In genomic region chr2:227238242-227239237, GRCh38 we compare ENCODE assay signal across 9 cellular contexts.
DNase-seq lines count a peak whose midpoint lies in the region; ATAC-seq, FAIRE-seq and TF ChIP-seq lines count a peak whose summit lies in the region.
"Had no signal": no experiment of that assay in that cellular context is flagged by ENCODE, and none has a peak within 500 bp of the region (broad histone marks: within the 10 kb centered on the region; RNA-seq: fewer than 3 reads in every experiment).

No MANE protein-coding gene starts in this region.

- H3K4me3 ChIP-seq in CD8-positive, alpha-beta T cell (ENCODE audit: low read depth, low read length), result no peak overlapping the region
- no peak overlapping the region for H3K4me3 ChIP-seq in MM.1S (ENCODE audit: low read length)
- no peak overlapping the region for H3K4me3 ChIP-seq in bronchial epithelial cell (ENCODE audit: low read depth, low read length)

- peak; percentile 98 for TF ChIP-seq CTCF in CD8-positive, alpha-beta T cell (IDR thresholded peaks at IDR 0.05)
- peak; percentile 98 for TF ChIP-seq CTCF in MM.1S (IDR thresholded peaks at IDR 0.05; ENCODE audit: low read length)
- peak; percentile 97 for TF ChIP-seq CTCF in VCaP (conservative IDR thresholded peaks at IDR 0.05)
- TF ChIP-seq CTCF in bronchial epithelial cell (IDR thresholded peaks at IDR 0.05; ENCODE audit: insufficient read depth, low read length, severe bottlenecking), result peak; percentile 79

- no peaks in the 10 kb centered on the region for H3K4me1 Mint-ChIP-seq in CD8-positive, alpha-beta T cell (ENCODE audit: low read depth)
- no peaks in the 10 kb centered on the region for H3K4me1 Mint-ChIP-seq in stimulated activated memory B cell treated with anti-CD40 and anti-IgM and Interleukin-4, amounts not matched to agents 10 μg/mL and 1 μg/mL and 100 μg/mL, for 72 hours
- H3K4me1 Mint-ChIP-seq: activated naive CD4-positive, alpha-beta T cell treated with anti-CD3 and anti-CD28 coated beads, Interleukin-2, amount 50 U/mL, for 24 hours had no signal

- FAIRE-seq in bronchial epithelial cell (lab: Jason Lieb, UNC), result no peak

- no peak overlapping the region for H3K9ac ChIP-seq in MM.1S (ENCODE audit: low read length)

- no peak overlapping the region for H2AFZ ChIP-seq in MM.1S (ENCODE audit: low read length)

- no peak for ATAC-seq in CD8-positive, alpha-beta T cell
- peak; percentile 70 for ATAC-seq in GM19372 (IDR thresholded peaks at IDR 0.05; ENCODE audit: low read depth, unreplicated experiment)
- no peak for ATAC-seq in stimulated activated memory B cell treated with anti-CD40 and anti-IgM and Interleukin-4, amounts not matched to agents 10 μg/mL and 1 μg/mL and 100 μg/mL, for 72 hours

- intact Hi-C loops in CD8-positive, alpha-beta T cell (cut with DNase I, micrococcal nuclease), result loop anchor here (2.0 to 10.0 kb wide), 6 partner anchors 106 to 1570 kb away; no protein-coding TSS in a partner anchor

- no peaks in the 10 kb centered on the region for H3K79me2 ChIP-seq in MM.1S (ENCODE audit: low read length)

- H3K4me3 Mint-ChIP-seq in CD8-positive, alpha-beta T cell, result no peak overlapping the region
- H3K4me3 Mint-ChIP-seq in stimulated activated memory B cell treated with anti-CD40 and anti-IgM and Interleukin-4, amounts not matched to agents 10 μg/mL and 1 μg/mL and 100 μg/mL, for 72 hours, result no peak overlapping the region
- H3K4me3 Mint-ChIP-seq: activated naive CD4-positive, alpha-beta T cell treated with anti-CD3 and anti-CD28 coated beads, Interleukin-2, amount 50 U/mL, for 24 hours had no signal

- no peaks in the 10 kb centered on the region for H3K27me3 ChIP-seq in CD8-positive, alpha-beta T cell (ENCODE audit: insufficient read depth, low read length)
- H3K27me3 ChIP-seq in MM.1S (replicated peaks; ENCODE audit: insufficient read depth, low read length) (no peaks in the 10 kb centered on the region), bronchial epithelial cell (ENCODE audit: control insufficient read depth, insufficient read depth, low read length) (no peaks in the 10 kb centered on the region)

- peak; percentile 7 to 70 (median 44) for DNase-seq in CD8-positive, alpha-beta T cell
- DNase-seq in MM.1S (peak; percentile 66), bronchial epithelial cell (ENCODE audit: low read depth) (peak; percentile 59), kidney glomerular epithelial cell (lab: John Stamatoyannopoulos, UW) (peak; percentile 55)
- DNase-seq in stimulated activated CD4-positive, alpha-beta T cell treated with anti-CD3 and anti-CD28 coated beads, Interleukin-2, amount 100 ng/mL, for 48 hours, result peak; percentile 63 to 64

- H3K9me2 ChIP-seq in MM.1S (replicated peaks; ENCODE audit: insufficient read depth, low read length), result no peaks in the 10 kb centered on the region

- H3K4me1 ChIP-seq in CD8-positive, alpha-beta T cell (ENCODE audit: insufficient read depth, low read length), result no peaks in the 10 kb centered on the region
- no peaks in the 10 kb centered on the region for H3K4me1 ChIP-seq in MM.1S (ENCODE audit: low read length)

- no peaks in the 10 kb centered on the region for H3K9me3 Mint-ChIP-seq in CD8-positive, alpha-beta T cell
- no peaks in the 10 kb centered on the region for H3K9me3 Mint-ChIP-seq in stimulated activated memory B cell treated with anti-CD40 and anti-IgM and Interleukin-4, amounts not matched to agents 10 μg/mL and 1 μg/mL and 100 μg/mL, for 72 hours
- H3K9me3 Mint-ChIP-seq: activated naive CD4-positive, alpha-beta T cell treated with anti-CD3 and anti-CD28 coated beads, Interleukin-2, amount 50 U/mL, for 24 hours had no signal

- no peaks in the 10 kb centered on the region for H3F3A ChIP-seq in MM.1S (ENCODE audit: insufficient read depth, low read length)

- no peak overlapping the region for H3K27ac ChIP-seq in CD8-positive, alpha-beta T cell (ENCODE audit: low read depth, low read length)
- H3K27ac ChIP-seq in MM.1S (ENCODE audit: low read length) (no peak overlapping the region), VCaP (no peak overlapping the region)

- H3K4me2 ChIP-seq in MM.1S (ENCODE audit: low read depth, low read length), result no peak overlapping the region

- CTCF ChIA-PET in CD8-positive, alpha-beta T cell (lab: Charles Lee), result interaction anchor here (0.6 to 3.7 kb wide), 19 partner anchors 8 to 1569 kb away, joined by 3 to 46 read pairs (median 4); no protein-coding TSS in a partner anchor

- H3K27ac Mint-ChIP-seq in CD8-positive, alpha-beta T cell, result no peak overlapping the region
- H3K27ac Mint-ChIP-seq in stimulated activated memory B cell treated with anti-CD40 and anti-IgM and Interleukin-4, amounts not matched to agents 10 μg/mL and 1 μg/mL and 100 μg/mL, for 72 hours, result no peak overlapping the region
- H3K27ac Mint-ChIP-seq: activated naive CD4-positive, alpha-beta T cell treated with anti-CD3 and anti-CD28 coated beads, Interleukin-2, amount 50 U/mL, for 24 hours had no signal

- no peaks in the 10 kb centered on the region for H3K9me3 ChIP-seq in CD8-positive, alpha-beta T cell (ENCODE audit: low read length)
- no peaks in the 10 kb centered on the region for H3K9me3 ChIP-seq in MM.1S (replicated peaks; ENCODE audit: insufficient read depth, low read length)

- peaks cover 11% of the 10 kb centered on the region for H3K27me3 Mint-ChIP-seq in CD8-positive, alpha-beta T cell (ENCODE audit: low read depth)
- no peaks in the 10 kb centered on the region for H3K27me3 Mint-ChIP-seq in stimulated activated memory B cell treated with anti-CD40 and anti-IgM and Interleukin-4, amounts not matched to agents 10 μg/mL and 1 μg/mL and 100 μg/mL, for 72 hours

- H3K36me3 ChIP-seq in CD8-positive, alpha-beta T cell (ENCODE audit: insufficient read depth, low read length), result no peaks in the 10 kb centered on the region
- no peaks in the 10 kb centered on the region for H3K36me3 ChIP-seq in MM.1S (replicated peaks; ENCODE audit: insufficient read depth, low read length)
- H3K36me3 ChIP-seq in bronchial epithelial cell (ENCODE audit: control insufficient read depth, insufficient read depth, low read length), result no peaks in the 10 kb centered on the region

- H3K36me3 Mint-ChIP-seq in CD8-positive, alpha-beta T cell, result no peaks in the 10 kb centered on the region
- H3K36me3 Mint-ChIP-seq in stimulated activated memory B cell treated with anti-CD40 and anti-IgM and Interleukin-4, amounts not matched to agents 10 μg/mL and 1 μg/mL and 100 μg/mL, for 72 hours, result peaks cover 10% of the 10 kb centered on the region
- H3K36me3 Mint-ChIP-seq: activated naive CD4-positive, alpha-beta T cell treated with anti-CD3 and anti-CD28 coated beads, Interleukin-2, amount 50 U/mL, for 24 hours had no signal

- POLR2A ChIA-PET in CD8-positive, alpha-beta T cell (lab: Charles Lee), result interaction anchor here (0.5 to 0.6 kb wide), 2 partner anchors 18 to 452 kb away, joined by 3 read pairs; no protein-coding TSS in a partner anchor

- no peaks in the 10 kb centered on the region for H4K20me1 ChIP-seq in MM.1S (ENCODE audit: insufficient read depth, low read length)
